Comparison of ENCODE assay signal across 8 cellular contexts in the genomic region with DNA sequence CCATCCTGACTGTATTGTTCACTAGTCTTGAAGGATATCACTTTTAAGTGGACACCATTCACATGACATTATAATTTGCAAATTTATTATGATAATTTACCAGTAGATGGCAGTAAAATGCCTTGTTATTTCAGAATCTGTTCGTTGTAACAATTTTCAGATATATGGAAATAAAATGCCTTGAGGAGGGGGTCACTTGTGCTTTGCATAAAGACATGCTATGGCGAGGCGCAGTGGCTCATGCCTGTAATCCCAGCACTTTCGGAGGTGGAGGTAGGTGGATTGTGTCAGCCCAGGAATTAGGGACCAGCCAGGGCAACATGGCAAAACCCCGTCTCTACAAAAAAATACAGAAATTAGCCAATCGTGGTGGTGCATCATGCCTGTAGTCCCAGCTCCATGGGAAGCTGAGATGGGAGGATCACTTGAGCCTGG. TPM values are rescaled to one million over a fixed set of nuclear protein-coding genes. Genes with fewer than 3 reads are reported as not detected.
DNase-seq lines count a peak whose midpoint lies in the region; ATAC-seq and TF ChIP-seq lines count a peak whose summit lies in the region.

No MANE protein-coding gene starts in this region.

- H4K20me1 ChIP-seq in hepatocyte (ENCODE audit: insufficient read depth, poor library complexity, severe bottlenecking): no peaks in the 10 kb centered on the region

- H3K9me2 ChIP-seq in hepatocyte (replicated peaks; ENCODE audit: insufficient read depth): no peaks in the 10 kb centered on the region

- H3K4me3 Mint-ChIP-seq in activated naive CD4-positive, alpha-beta T cell treated with anti-CD3 and anti-CD28 coated beads, Interleukin-2, amount 50 U/mL, for 24 hours: no peak overlapping the region
- no peak overlapping the region for H3K4me3 Mint-ChIP-seq in activated naive CD4-positive, alpha-beta T cell treated with anti-CD3 and anti-CD28 coated beads for 36 hours

- H3K36me3 ChIP-seq in hepatocyte (replicated peaks; ENCODE audit: insufficient read depth, low read depth) (no peaks in the 10 kb centered on the region), tibial artery (no peaks in the 10 kb centered on the region)

- no peaks in the 10 kb centered on the region for H3K9me3 ChIP-seq in hepatocyte (ENCODE audit: low read depth)
- H3K9me3 ChIP-seq in tibial artery: no peaks in the 10 kb centered on the region

- H3K36me3 Mint-ChIP-seq in activated naive CD4-positive, alpha-beta T cell treated with anti-CD3 and anti-CD28 coated beads, Interleukin-2, amount 50 U/mL, for 24 hours: no peaks in the 10 kb centered on the region
- H3K36me3 Mint-ChIP-seq in activated naive CD4-positive, alpha-beta T cell treated with anti-CD3 and anti-CD28 coated beads for 36 hours (ENCODE audit: low read depth): no peaks in the 10 kb centered on the region

- no peak overlapping the region for H3K4me2 ChIP-seq in hepatocyte

- DNase-seq in activated naive CD4-positive, alpha-beta T cell treated with anti-CD3 and anti-CD28 coated beads for 36 hours: no peak
- peak; percentile 28 for DNase-seq in NCI-H1436 (lab: John Stamatoyannopoulos, UW)
- peak; percentile 14 for DNase-seq in UCSD-AML1 (lab: John Stamatoyannopoulos, UW; ENCODE audit: unreplicated experiment)
- peak; percentile 29 for DNase-seq in hepatocyte (ENCODE audit: low spot score)
- DNase-seq in tibial artery: no peak
- DNase-seq in activated naive CD4-positive, alpha-beta T cell treated with Interleukin-2 at 50 U/mL for 16 hours: no peak

- intact Hi-C loops in activated naive CD4-positive, alpha-beta T cell treated with anti-CD3 and anti-CD28 coated beads for 36 hours (cut with micrococcal nuclease): loop anchor here (1.0 to 2.0 kb wide), 4 partner anchors 38 to 374 kb away; partner anchors contain the start of genes GGT7, GSS and MYH7B
- intact Hi-C loops in tibial artery (cut with DNase I; ENCODE audit: low total_unique reads): no loop called here

- no peaks in the 10 kb centered on the region for H3K27me3 ChIP-seq in hepatocyte
- H3K27me3 ChIP-seq in tibial artery: no peaks in the 10 kb centered on the region

- TF ChIP-seq CTCF in hepatocyte (IDR thresholded peaks at IDR 0.05; ENCODE audit: poor library complexity): peak; percentile 52
- TF ChIP-seq CTCF in tibial artery (IDR thresholded peaks at IDR 0.05): peak; percentile 36 to 49

- H3K4me1 Mint-ChIP-seq in activated naive CD4-positive, alpha-beta T cell treated with anti-CD3 and anti-CD28 coated beads, Interleukin-2, amount 50 U/mL, for 24 hours: no peaks in the 10 kb centered on the region
- no peaks in the 10 kb centered on the region for H3K4me1 Mint-ChIP-seq in activated naive CD4-positive, alpha-beta T cell treated with anti-CD3 and anti-CD28 coated beads for 36 hours (ENCODE audit: low read depth)

- no peak for ATAC-seq in HG03469 (IDR thresholded peaks at IDR 0.05; ENCODE audit: unreplicated experiment)

- H3K27ac ChIP-seq in hepatocyte: no peak overlapping the region
- H3K27ac ChIP-seq in tibial artery: no peak overlapping the region

- H3K27me3 Mint-ChIP-seq in activated naive CD4-positive, alpha-beta T cell treated with anti-CD3 and anti-CD28 coated beads, Interleukin-2, amount 50 U/mL, for 24 hours: peaks cover 5% of the 10 kb centered on the region
- H3K27me3 Mint-ChIP-seq in activated naive CD4-positive, alpha-beta T cell treated with anti-CD3 and anti-CD28 coated beads for 36 hours (ENCODE audit: low read depth): peaks cover 7% of the 10 kb centered on the region

- H3K4me1 ChIP-seq in hepatocyte (ENCODE audit: insufficient read depth) (no peaks in the 10 kb centered on the region), tibial artery (no peaks in the 10 kb centered on the region)

- H3K27ac Mint-ChIP-seq in activated naive CD4-positive, alpha-beta T cell treated with anti-CD3 and anti-CD28 coated beads, Interleukin-2, amount 50 U/mL, for 24 hours: peak overlapping the region; percentile 23
- no peak overlapping the region for H3K27ac Mint-ChIP-seq in activated naive CD4-positive, alpha-beta T cell treated with anti-CD3 and anti-CD28 coated beads for 36 hours

- H3K4me3 ChIP-seq in hepatocyte: no peak overlapping the region
- H3K4me3 ChIP-seq in tibial artery: no peak overlapping the region

- 67% methylated on average over 6 of the region's 6 CpGs for WGBS in hepatocyte (ENCODE audit: low lambda C conversion rate, missing lambda C conversion rate)

- H2AFZ ChIP-seq in hepatocyte: no peak overlapping the region

- no peaks in the 10 kb centered on the region for H3K9me3 Mint-ChIP-seq in activated naive CD4-positive, alpha-beta T cell treated with anti-CD3 and anti-CD28 coated beads, Interleukin-2, amount 50 U/mL, for 24 hours
- no peaks in the 10 kb centered on the region for H3K9me3 Mint-ChIP-seq in activated naive CD4-positive, alpha-beta T cell treated with anti-CD3 and anti-CD28 coated beads for 36 hours

- H3K79me2 ChIP-seq in hepatocyte: no peaks in the 10 kb centered on the region

- CTCF ChIA-PET in activated naive CD4-positive, alpha-beta T cell treated with anti-CD3 and anti-CD28 coated beads for 36 hours (lab: Charles Lee): interaction anchor here (0.6 to 1.5 kb wide), 4 partner anchors 92 to 145 kb away, joined by 3 read pairs; partner anchors contain the start of genes GSS and MYH7B

RNA-seq across cellular contexts. Expression of gene NCOA6, which starts 9.0 kb away (rescaled TPM):
- 10 to 100 TPM; 13.9 to 14.1 TPM for total RNA-seq in activated naive CD4-positive, alpha-beta T cell treated with anti-CD3 and anti-CD28 coated beads for 36 hours
- 11.1 and 11.6 TPM in 2 replicates for total RNA-seq in hepatocyte
- polyA plus RNA-seq in hepatocyte: 22.6 and 23.5 TPM in 2 replicates

RNA-seq across cellular contexts. Expression of gene GGT7, which starts 38.2 kb away (rescaled TPM):
- 10 to 100 TPM; 14.8 to 15.0 TPM for total RNA-seq in activated naive CD4-positive, alpha-beta T cell treated with anti-CD3 and anti-CD28 coated beads for 36 hours
- 4.9 and 9.8 TPM in 2 replicates for total RNA-seq in hepatocyte
- polyA plus RNA-seq in hepatocyte: 18.2 and 23.9 TPM in 2 replicates

RNA-seq across cellular contexts. Expression of gene ACSS2, which starts 41.9 kb away (rescaled TPM):
- 10 to 100 TPM; 71.3 to 73.6 TPM for total RNA-seq in activated naive CD4-positive, alpha-beta T cell treated with anti-CD3 and anti-CD28 coated beads for 36 hours
- 59.5 and 91.9 TPM in 2 replicates for total RNA-seq in hepatocyte
- 52.0 and 56.2 TPM in 2 replicates for polyA plus RNA-seq in hepatocyte

Comparison
In these comparisons a context has a peak if more than half of its experiments do, and no peak if none do; other contexts are left out.
1. DNase-seq: peak in NCI-H1436 (single experiment), UCSD-AML1 (single experiment) and hepatocyte (single experiment); none in activated naive CD4-positive, alpha-beta T cell treated with anti-CD3 and anti-CD28 coated beads for 36 hours (single experiment), tibial artery (0 of 2) and activated naive CD4-positive, alpha-beta T cell treated with Interleukin-2 at 50 U/mL for 16 hours (single experiment).